Comparison of ENCODE assay signal across 15 cellular contexts in genomic region chr4:139584784-139585183, GRCh38.
"Had no signal": no experiment of that assay in that cellular context is flagged by ENCODE, and none has a peak within 500 bp of the region (broad histone marks: within the 10 kb centered on the region; RNA-seq: fewer than 3 reads in every experiment).

No MANE protein-coding gene starts in this region.

- H3K4me3 ChIP-seq: gastrocnemius medialis, left ventricle myocardium inferior, tibial nerve had no signal

- DNase-seq: activated gamma-delta T cell; activated T-cell treated with anti-CD3 and anti-CD28 coated beads, Interleukin-2, amount 50 U/mL, for 72 hours; amniotic stem cell; caudate nucleus; endodermal cell; gastrocnemius medialis; head of caudate nucleus; kidney; left ventricle myocardium inferior; occipital lobe; stimulated activated CD4-positive, alpha-beta T cell treated with anti-CD3 and anti-CD28 coated beads, Interleukin-12 subunit alpha, Interleukin-12 subunit beta, amount 100 ng/mL, for 4 hours; stimulated activated CD4-positive, alpha-beta T cell treated with anti-CD3 and anti-CD28 coated beads, Interleukin-2, amount 100 ng/mL, for 24 hours; stimulated activated naive CD8-positive, alpha-beta T cell treated with anti-CD3 and anti-CD28 coated beads, Interleukin-15, Interleukin-2, amounts not matched to agents 100 U/mL and 50 U/mL, for 24 hours had no signal

- ATAC-seq: activated CD4-positive, CD25-positive, alpha-beta regulatory T cell treated with anti-CD3 and anti-CD28 coated beads, Interleukin-2, amount 50 U/mL, for 24 hours; activated T-cell treated with anti-CD3 and anti-CD28 coated beads, Interleukin-2, amount 50 U/mL, for 72 hours; gastrocnemius medialis; stimulated activated naive CD8-positive, alpha-beta T cell treated with anti-CD3 and anti-CD28 coated beads, Interleukin-15, Interleukin-2, amounts not matched to agents 100 U/mL and 50 U/mL, for 24 hours had no signal

- H3K9me3 ChIP-seq: gastrocnemius medialis, left ventricle myocardium inferior, tibial nerve had no signal

- H3K36me3 ChIP-seq: gastrocnemius medialis, left ventricle myocardium inferior, tibial nerve had no signal

- H3K27ac ChIP-seq: gastrocnemius medialis, left ventricle myocardium inferior, tibial nerve had no signal
